ENCODE assay signal across 13 cellular contexts in the genomic region with DNA sequence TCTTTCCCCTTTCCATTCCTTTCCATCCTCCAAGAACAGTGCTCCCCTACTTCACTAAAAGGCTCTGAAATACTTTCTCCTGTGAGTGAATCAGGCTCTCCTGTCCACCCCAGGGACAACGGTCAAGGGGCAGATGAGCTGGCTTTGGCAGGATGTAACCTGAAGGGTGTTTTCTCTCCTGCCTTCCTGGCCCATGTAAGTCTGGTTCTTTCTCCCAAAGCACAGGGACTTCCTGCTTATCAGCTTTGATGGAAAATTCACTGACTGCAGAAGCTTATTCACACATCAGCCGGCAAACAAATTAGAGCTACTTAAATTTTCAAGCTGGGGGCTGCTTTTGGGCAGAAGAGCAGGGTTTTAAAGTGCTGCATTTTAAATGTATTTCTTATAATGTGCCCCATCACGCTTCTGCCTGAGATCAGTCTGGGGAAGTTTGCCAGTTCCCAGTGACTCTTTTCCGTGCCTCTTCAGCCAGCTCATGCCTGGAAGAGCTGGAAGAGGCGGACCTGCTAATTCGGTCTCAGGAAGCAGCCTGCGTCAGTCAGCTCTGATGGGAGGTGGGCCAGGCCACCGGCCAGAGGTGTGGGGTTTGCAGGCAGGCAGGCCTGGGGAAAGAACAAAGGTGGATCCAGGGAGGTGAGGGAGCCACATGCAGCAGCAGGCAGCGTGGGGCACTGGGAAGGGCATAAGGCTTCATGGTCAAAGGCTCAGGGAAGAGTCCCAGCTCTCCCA.
DNase-seq lines count a peak whose midpoint lies in the region; ATAC-seq and TF ChIP-seq lines count a peak whose summit lies in the region.
"Had no signal": no experiment of that assay in that cellular context is flagged by ENCODE, and none has a peak within 500 bp of the region (broad histone marks: within the 10 kb centered on the region; RNA-seq: fewer than 3 reads in every experiment).

No MANE protein-coding gene starts in this region.

- H3K4me3 Mint-ChIP-seq in activated T-cell treated with anti-CD3 and anti-CD28 coated beads, Interleukin-2, amount 50 U/mL, for 4 hours: no peak overlapping the region
- H3K4me3 Mint-ChIP-seq in CD8-positive, alpha-beta memory T cell: no peak overlapping the region
- H3K4me3 Mint-ChIP-seq: IgD-negative memory B cell; T-helper 1 cell treated with Interleukin-12 subunit alpha and Interleukin-12 subunit beta and Interleukin-4 antibody, amounts not matched to agents 30 μg/mL and 1 μg/mL, for 36 hours had no signal

- TF ChIP-seq CTCF in AG10803 (conservative IDR thresholded peaks at IDR 0.05; ENCODE audit: low read length): no peak

- peak overlapping the region in 1 of 8 donors; percentile 34 for H3K27ac Mint-ChIP-seq in CD8-positive, alpha-beta memory T cell
- H3K27ac Mint-ChIP-seq: IgD-negative memory B cell; T-helper 1 cell treated with Interleukin-12 subunit alpha and Interleukin-12 subunit beta and Interleukin-4 antibody, amounts not matched to agents 30 μg/mL and 1 μg/mL, for 36 hours had no signal

- peaks cover 7% of the 10 kb centered on the region for H3K4me1 ChIP-seq in NT2/D1 (ENCODE audit: insufficient read depth, insufficient read length)
- no peaks in the 10 kb centered on the region for H3K4me1 ChIP-seq in CD8-positive, alpha-beta memory T cell (ENCODE audit: insufficient read depth, low read length)
- H3K4me1 ChIP-seq: BE2C had no signal

- no peak overlapping the region for H3K4me3 ChIP-seq in AG10803 (ENCODE audit: low read length)
- H3K4me3 ChIP-seq in NT2/D1 (ENCODE audit: insufficient read length, low read depth): no peak overlapping the region
- no peak overlapping the region for H3K4me3 ChIP-seq in CD8-positive, alpha-beta memory T cell (ENCODE audit: low read length)

- H3K9ac ChIP-seq in NT2/D1 (ENCODE audit: insufficient read length, low read depth): peak overlapping the region; percentile 9

- DNase-seq in AG10803 (ENCODE audit: low read depth) (peak; percentile 59), NT2/D1 (ENCODE audit: low read depth, low spot score) (no peak), fibroblast of gingiva (ENCODE audit: low read depth) (peak; percentile 8), medulla oblongata (ENCODE audit: extremely low spot score) (peak; percentile 50)
- DNase-seq in activated T-cell treated with anti-CD3 and anti-CD28 coated beads, Interleukin-2, amount 50 U/mL, for 4 hours: no peak
- DNase-seq in CD8-positive, alpha-beta memory T cell: no peak
- DNase-seq: BE2C, NCI-H226 had no signal

- H3K9me3 ChIP-seq in NT2/D1 (ENCODE audit: insufficient read depth, low read length): no peaks in the 10 kb centered on the region
- H3K9me3 ChIP-seq in CD8-positive, alpha-beta memory T cell (ENCODE audit: low read length): no peaks in the 10 kb centered on the region
- H3K9me3 ChIP-seq: BE2C, neutrophil had no signal

- no peaks in the 10 kb centered on the region for H3K9me3 Mint-ChIP-seq in activated T-cell treated with anti-CD3 and anti-CD28 coated beads, Interleukin-2, amount 50 U/mL, for 4 hours
- no peaks in the 10 kb centered on the region for H3K9me3 Mint-ChIP-seq in CD8-positive, alpha-beta memory T cell
- H3K9me3 Mint-ChIP-seq: T-helper 1 cell treated with Interleukin-12 subunit alpha and Interleukin-12 subunit beta and Interleukin-4 antibody, amounts not matched to agents 30 μg/mL and 1 μg/mL, for 36 hours had no signal

- H3K36me3 ChIP-seq in NT2/D1 (ENCODE audit: insufficient read depth, insufficient read length, low read length): no peaks in the 10 kb centered on the region
- no peaks in the 10 kb centered on the region for H3K36me3 ChIP-seq in CD8-positive, alpha-beta memory T cell (ENCODE audit: insufficient read depth, low read length)
- H3K36me3 ChIP-seq: BE2C, neutrophil had no signal

- H3K27me3 Mint-ChIP-seq in activated T-cell treated with anti-CD3 and anti-CD28 coated beads, Interleukin-2, amount 50 U/mL, for 4 hours (ENCODE audit: low read depth): peaks cover 12% of the 10 kb centered on the region
- H3K27me3 Mint-ChIP-seq in CD8-positive, alpha-beta memory T cell: peaks cover 8 to 20% of the 10 kb centered on the region in 2 donors

- POLR2A ChIA-PET in CD8-positive, alpha-beta memory T cell (lab: Charles Lee): no interaction called here

- H3K27ac ChIP-seq in CD8-positive, alpha-beta memory T cell (ENCODE audit: low read depth, low read length): no peak overlapping the region
- H3K27ac ChIP-seq: neutrophil had no signal

- H3K4me1 Mint-ChIP-seq in activated T-cell treated with anti-CD3 and anti-CD28 coated beads, Interleukin-2, amount 50 U/mL, for 4 hours (ENCODE audit: low read depth): no peaks in the 10 kb centered on the region
- H3K4me1 Mint-ChIP-seq in CD8-positive, alpha-beta memory T cell: no peaks in the 10 kb centered on the region
- H3K4me1 Mint-ChIP-seq: IgD-negative memory B cell had no signal

- CTCF ChIA-PET in CD8-positive, alpha-beta memory T cell (lab: Charles Lee): no interaction called here

- no peaks in the 10 kb centered on the region for H3K36me3 Mint-ChIP-seq in activated T-cell treated with anti-CD3 and anti-CD28 coated beads, Interleukin-2, amount 50 U/mL, for 4 hours (ENCODE audit: insufficient read depth)
- H3K36me3 Mint-ChIP-seq in CD8-positive, alpha-beta memory T cell: no peaks in the 10 kb centered on the region
- H3K36me3 Mint-ChIP-seq: IgD-negative memory B cell had no signal

- ATAC-seq in GM21447 (IDR thresholded peaks at IDR 0.05; ENCODE audit: unreplicated experiment) (no peak), GM19395 (IDR thresholded peaks at IDR 0.05; ENCODE audit: unreplicated experiment) (no peak)
- ATAC-seq in activated T-cell treated with anti-CD3 and anti-CD28 coated beads, Interleukin-2, amount 50 U/mL, for 4 hours: no peak

- H3K27me3 ChIP-seq in NT2/D1 (ENCODE audit: insufficient read depth, insufficient read length): no peaks in the 10 kb centered on the region
- H3K27me3 ChIP-seq in CD8-positive, alpha-beta memory T cell (ENCODE audit: insufficient read depth, low read length, poor library complexity, severe bottlenecking): no peaks in the 10 kb centered on the region
- H3K27me3 ChIP-seq: BE2C had no signal

Comparison
In these comparisons a context has a peak if more than half of its experiments do, and no peak if none do; other contexts are left out.
1. DNase-seq: peak in AG10803 (single experiment), fibroblast of gingiva (single experiment) and medulla oblongata (single experiment); none in NT2/D1 (single experiment), activated T-cell treated with anti-CD3 and anti-CD28 coated beads, Interleukin-2, amount 50 U/mL, for 4 hours (single experiment) and CD8-positive, alpha-beta memory T cell (0 of 5).